In genomic region chr2:145759228-145759940, GRCh38 we compare ENCODE assay signal across 16 cellular contexts.
DNase-seq lines count a peak whose midpoint lies in the region; ATAC-seq and TF ChIP-seq lines count a peak whose summit lies in the region.
"Had no signal": no experiment of that assay in that cellular context is flagged by ENCODE, and none has a peak within 500 bp of the region (broad histone marks: within the 10 kb centered on the region; RNA-seq: fewer than 3 reads in every experiment).

No MANE protein-coding gene starts in this region.

- H2BK120ac ChIP-seq in neuronal stem cell (ENCODE audit: low read depth, low read length): no peak overlapping the region

- WGBS in esophagus muscularis mucosa: 72% methylated on average over 3 of the region's 3 CpGs
- no CpG with 5 or more reads among the region's 3 CpGs for WGBS in neuronal stem cell (ENCODE audit: extremely low coverage in 2 of 2, insufficient read length in 2 of 2, insufficient replicate concordance in 1 of 2), 2 donors
- WGBS in ovary, 3 donors: 41 to 71% (median 48%) methylated on average over 3 of the region's 3 CpGs

- peak; percentile 50 for ATAC-seq in GM18868 (IDR thresholded peaks at IDR 0.05; ENCODE audit: unreplicated experiment)
- ATAC-seq in HG03565 (IDR thresholded peaks at IDR 0.05; ENCODE audit: unreplicated experiment): no peak
- ATAC-seq in GM19467 (IDR thresholded peaks at IDR 0.05; ENCODE audit: unreplicated experiment): no peak
- ATAC-seq: GM23338 had no signal

- H3K4me2 ChIP-seq in neuronal stem cell (ENCODE audit: insufficient read depth, low read length, poor library complexity, severe bottlenecking): no peak overlapping the region
- H3K4me2 ChIP-seq: GM23338 had no signal

- no peak overlapping the region for H3K14ac ChIP-seq in neuronal stem cell (ENCODE audit: low read length)

- peak overlapping the region; percentile 23 for H4K8ac ChIP-seq in neuronal stem cell (ENCODE audit: low read depth, low read length)

- no peak overlapping the region for H2BK5ac ChIP-seq in neuronal stem cell (ENCODE audit: low read length)

- in situ Hi-C loops in SK-MEL-5 (cut with HindIII; ENCODE audit: low pct_unique_long_range_greater_than_20kb, low sequenced_read_pairs): no loop called here

- no peak overlapping the region for H2BK12ac ChIP-seq in neuronal stem cell (ENCODE audit: low read length)

- H3K27ac ChIP-seq in esophagus muscularis mucosa (replicated peaks in 1 of 4) (peak overlapping the region in 3 of 4 donors; percentile 11 to 60 (median 22)), neuronal stem cell (replicated peaks; ENCODE audit: low read length) (no peak overlapping the region), ovary (peak overlapping the region in 1 of 2 donors; percentile 51)

- H3K9me3 ChIP-seq in esophagus muscularis mucosa (no peaks in the 10 kb centered on the region), neuronal stem cell (replicated peaks in 1 of 2; ENCODE audit: control insufficient read depth in 2 of 2, insufficient read depth in 1 of 2, low read depth in 1 of 2, low read length in 2 of 2) (no peaks in the 10 kb centered on the region), ovary (no peaks in the 10 kb centered on the region)
- H3K9me3 ChIP-seq: BE2C, MG63 had no signal

- TF ChIP-seq POLR2A in esophagus muscularis mucosa (IDR thresholded peaks at IDR 0.05; ENCODE audit: low read depth) (no peak), ovary (IDR thresholded peaks at IDR 0.05) (no peak)

- H3K18ac ChIP-seq in neuronal stem cell (ENCODE audit: low read length): no peak overlapping the region

- H3K79me1 ChIP-seq in neuronal stem cell (ENCODE audit: low read depth, low read length): no peaks in the 10 kb centered on the region

- no peak overlapping the region for H2AK5ac ChIP-seq in neuronal stem cell (ENCODE audit: low read depth, low read length)

- H3K9ac ChIP-seq in neuronal stem cell (ENCODE audit: low read depth, low read length, poor library complexity): no peak overlapping the region

- no peak overlapping the region for H2BK15ac ChIP-seq in neuronal stem cell (ENCODE audit: low read length)

- no peak overlapping the region for H3K4me3 ChIP-seq in esophagus muscularis mucosa
- no peak overlapping the region for H3K4me3 ChIP-seq in neuronal stem cell (ENCODE audit: low read length in 2 of 2)
- H3K4me3 ChIP-seq in ovary: no peak overlapping the region
- H3K4me3 ChIP-seq: GM23338, MG63 had no signal

- H3K4me1 ChIP-seq in esophagus muscularis mucosa: peaks cover 0 to 34% (median 29%) of the 10 kb centered on the region in 4 donors
- H3K4me1 ChIP-seq in neuronal stem cell (ENCODE audit: control insufficient read depth in 2 of 2, insufficient read depth in 1 of 2, low read depth in 1 of 2, low read length in 2 of 2): peaks cover 6 to 8% of the 10 kb centered on the region in 2 donors
- H3K4me1 ChIP-seq in ovary (ENCODE audit: insufficient read depth): peaks cover 11% of the 10 kb centered on the region
- H3K4me1 ChIP-seq: BE2C had no signal

- no peak for TF ChIP-seq EP300 in esophagus muscularis mucosa (IDR thresholded peaks at IDR 0.05)
- TF ChIP-seq EP300 in ovary (IDR thresholded peaks at IDR 0.05): no peak

- peak overlapping the region; percentile 21 for H2AFZ ChIP-seq in neuronal stem cell (ENCODE audit: low read length)
- H2AFZ ChIP-seq: GM23338 had no signal

- H3K23ac ChIP-seq in neuronal stem cell (ENCODE audit: low read depth, low read length, poor library complexity): no peak overlapping the region

- H4K91ac ChIP-seq in neuronal stem cell (ENCODE audit: low read depth, low read length, poor library complexity): no peak overlapping the region

- peak; percentile 8 for DNase-seq in SK-MEL-5 (ENCODE audit: low read depth, low spot score)
- no peak for DNase-seq in esophagus muscularis mucosa (ENCODE audit: extremely low spot score)
- no peak for DNase-seq in neuronal stem cell (ENCODE audit: low spot score)
- DNase-seq in DMS 273 treated with DMSO at 0.1 percent for 48 hours (lab: John Stamatoyannopoulos, UW): no peak
- DNase-seq in ovary: no peak
- DNase-seq: BE2C; CD8-positive, alpha-beta memory T cell; MG63; NCI-H1105; NCI-H1694 treated with DMSO at 0.1 percent for 48 hours; NCI-H748 treated with DMSO at 0.1 percent for 48 hours; SHP77 had no signal

- TF ChIP-seq CTCF in esophagus muscularis mucosa (IDR thresholded peaks at IDR 0.05) (no peak), ovary (IDR thresholded peaks at IDR 0.05) (no peak)

- H3K4ac ChIP-seq in neuronal stem cell (ENCODE audit: low read length): no peak overlapping the region

- H3K36me3 ChIP-seq in esophagus muscularis mucosa (no peaks in the 10 kb centered on the region), neuronal stem cell (replicated peaks in 1 of 2; ENCODE audit: control insufficient read depth in 2 of 2, insufficient read depth in 2 of 2, low read length in 2 of 2) (no peaks in the 10 kb centered on the region), ovary (no peaks in the 10 kb centered on the region)
- H3K36me3 ChIP-seq: BE2C, MG63 had no signal

- H3K27me3 ChIP-seq in esophagus muscularis mucosa: no peaks in the 10 kb centered on the region
- no peaks in the 10 kb centered on the region for H3K27me3 ChIP-seq in neuronal stem cell (ENCODE audit: control insufficient read depth in 3 of 3, insufficient read depth in 3 of 3, low read depth in 1 of 3, low read length in 3 of 3)
- no peaks in the 10 kb centered on the region for H3K27me3 ChIP-seq in ovary
- H3K27me3 ChIP-seq: BE2C, MG63 had no signal

- intact Hi-C loops in esophagus muscularis mucosa (cut with DNase I): no loop called here
- intact Hi-C loops in ovary (cut with DNase I): loop anchor here in 3 of 4 donors (10.0 kb wide), 2 partner anchors 1235 to 1245 kb away; partner anchors contain the start of gene ZEB2 (in 1 of the 3)
